Comparison of ENCODE assay signal across 9 cellular contexts in genomic region chr4:118889313-118889694, GRCh38. TPM values are rescaled to one million over a fixed set of nuclear protein-coding genes. Genes with fewer than 3 reads are reported as not detected.
A peak's percentile ranks its signal among the peaks of the same experiment; 100 is the strongest.
DNase-seq lines count a peak whose midpoint lies in the region; ATAC-seq, FAIRE-seq and TF ChIP-seq lines count a peak whose summit lies in the region.
"Had no signal": no experiment of that assay in that cellular context is flagged by ENCODE, and none has a peak within 500 bp of the region (broad histone marks: within the 10 kb centered on the region; RNA-seq: fewer than 3 reads in every experiment).

No MANE protein-coding gene starts in this region.

- H3K27ac Mint-ChIP-seq in activated CD4-positive, alpha-beta T cell treated with anti-CD3 and anti-CD28 coated beads for 36 hours, result no peak overlapping the region
- no peak overlapping the region for H3K27ac Mint-ChIP-seq in astrocyte (ENCODE audit: unreplicated experiment)

- no peak for DNase-seq in activated CD4-positive, alpha-beta T cell treated with anti-CD3 and anti-CD28 coated beads for 36 hours
- DNase-seq in activated CD4-positive, alpha-beta T cell treated with anti-CD3 and anti-CD28 coated beads, Interleukin-2, amount 50 U/mL, for 1 hour, result no peak
- DNase-seq in astrocyte (ENCODE audit: low read depth), result no peak
- DNase-seq in left lung, result no peak
- DNase-seq in thyroid gland, result no peak
- no peak for DNase-seq in HEK293T (ENCODE audit: extremely low spot score)
- no peak for DNase-seq in RWPE1 (ENCODE audit: low spot score)
- DNase-seq in HuH-7.5 (ENCODE audit: low spot score), result no peak

- POLR2A ChIA-PET in activated CD4-positive, alpha-beta T cell treated with anti-CD3 and anti-CD28 coated beads for 36 hours (lab: Charles Lee), result no interaction called here
- POLR2A ChIA-PET in HEK293T (lab: Yijun Ruan, JAX) (interaction anchor here (1.0 kb wide), 1 partner anchor 121 kb away, joined by 3 read pairs; no protein-coding TSS in a partner anchor), RWPE1 (lab: Yijun Ruan, JAX; ENCODE audit: low non-redundant PET) (no interaction called here)

- peaks cover 12% of the 10 kb centered on the region for H3K4me1 Mint-ChIP-seq in activated CD4-positive, alpha-beta T cell treated with anti-CD3 and anti-CD28 coated beads for 36 hours
- H3K4me1 Mint-ChIP-seq in astrocyte (ENCODE audit: low read depth, unreplicated experiment), result peaks cover 14% of the 10 kb centered on the region

- peak overlapping the region; percentile 63 for H3K9ac ChIP-seq in astrocyte (ENCODE audit: low read length)
- H3K9ac ChIP-seq: BLaER1 had no signal

- TF ChIP-seq POLR2A in thyroid gland (IDR thresholded peaks at IDR 0.05), result no peak

- H3K4me1 ChIP-seq in astrocyte (ENCODE audit: insufficient read depth, low read length) (peaks cover 10% of the 10 kb centered on the region), left lung (peaks cover 0 to 14% of the 10 kb centered on the region in 2 donors), thyroid gland (no peaks in the 10 kb centered on the region)
- H3K4me1 ChIP-seq: BLaER1 had no signal

- WGBS in thyroid gland, 2 donors, result 50 to 75% methylated on average over 4 of the region's 4 CpGs

- no peak for TF ChIP-seq CTCF in astrocyte (IDR thresholded peaks at IDR 0.05; ENCODE audit: insufficient read depth, low read depth, low read length)
- TF ChIP-seq CTCF in left lung (IDR thresholded peaks at IDR 0.05), result no peak
- no peak for TF ChIP-seq CTCF in thyroid gland (IDR thresholded peaks at IDR 0.05)
- TF ChIP-seq CTCF in RWPE1 (conservative IDR thresholded peaks at IDR 0.05; ENCODE audit: low read depth), result no peak

- no peak for FAIRE-seq in astrocyte (lab: Jason Lieb, UNC)

- H3K4me3 ChIP-seq in astrocyte (ENCODE audit: insufficient read depth, low read depth, low read length) (peak overlapping the region; percentile 62), left lung (peak overlapping the region; percentile 19 to 23), thyroid gland (replicated peaks in 1 of 3) (peak overlapping the region in 2 of 3 donors; percentile 0 to 25)
- H3K4me3 ChIP-seq: BLaER1 had no signal

- H3K36me3 ChIP-seq in astrocyte (ENCODE audit: insufficient read depth, low read length) (no peaks in the 10 kb centered on the region), left lung (no peaks in the 10 kb centered on the region), thyroid gland (no peaks in the 10 kb centered on the region)
- H3K36me3 ChIP-seq: BLaER1 had no signal

- peak overlapping the region; percentile 90 for H3K4me2 ChIP-seq in astrocyte (ENCODE audit: low read length)
- H3K4me2 ChIP-seq: BLaER1 had no signal

- no peaks in the 10 kb centered on the region for H3K9me3 Mint-ChIP-seq in activated CD4-positive, alpha-beta T cell treated with anti-CD3 and anti-CD28 coated beads for 36 hours (ENCODE audit: low read depth)
- no peaks in the 10 kb centered on the region for H3K9me3 Mint-ChIP-seq in astrocyte (ENCODE audit: unreplicated experiment)

- peaks cover 37% of the 10 kb centered on the region for H3K27me3 Mint-ChIP-seq in activated CD4-positive, alpha-beta T cell treated with anti-CD3 and anti-CD28 coated beads for 36 hours
- no peaks in the 10 kb centered on the region for H3K27me3 Mint-ChIP-seq in astrocyte (ENCODE audit: low read depth, unreplicated experiment)

- H2AFZ ChIP-seq in astrocyte (ENCODE audit: low read depth, low read length), result no peak overlapping the region

- ATAC-seq in activated CD4-positive, alpha-beta T cell treated with anti-CD3 and anti-CD28 coated beads for 36 hours, result no peak
- ATAC-seq in left lung, result no peak

- H4K20me1 ChIP-seq in astrocyte (ENCODE audit: insufficient read depth, low read length), result no peaks in the 10 kb centered on the region
- H4K20me1 ChIP-seq: BLaER1 had no signal

- H3K36me3 Mint-ChIP-seq in activated CD4-positive, alpha-beta T cell treated with anti-CD3 and anti-CD28 coated beads for 36 hours (ENCODE audit: low read depth), result no peaks in the 10 kb centered on the region
- H3K36me3 Mint-ChIP-seq in astrocyte (ENCODE audit: low read depth, unreplicated experiment), result no peaks in the 10 kb centered on the region

- no peaks in the 10 kb centered on the region for H3K27me3 ChIP-seq in astrocyte (ENCODE audit: insufficient read depth, low read length)
- H3K27me3 ChIP-seq in left lung, result peaks cover 0 to 25% of the 10 kb centered on the region in 2 donors
- H3K27me3 ChIP-seq in thyroid gland, result no peaks in the 10 kb centered on the region
- H3K27me3 ChIP-seq: BLaER1 had no signal

- no peak overlapping the region for H3K27ac ChIP-seq in astrocyte (ENCODE audit: low read depth, low read length)
- no peak overlapping the region for H3K27ac ChIP-seq in left lung
- H3K27ac ChIP-seq in thyroid gland, result peak overlapping the region in 1 of 3 donors; percentile 30
- no peak overlapping the region for H3K27ac ChIP-seq in RWPE1
- H3K27ac ChIP-seq: BLaER1 had no signal

- intact Hi-C loops in activated CD4-positive, alpha-beta T cell treated with anti-CD3 and anti-CD28 coated beads for 36 hours (cut with DNase I, micrococcal nuclease), result loop anchor here in 1 of 2 experiments (10.0 kb wide), 1 partner anchor 465 kb away; no protein-coding TSS in a partner anchor
- intact Hi-C loops in left lung (cut with DNase I), result no loop called here
- intact Hi-C loops in thyroid gland (cut with DNase I), result loop anchor here (10.0 kb wide), 1 partner anchor 115 kb away; no protein-coding TSS in a partner anchor

- no peaks in the 10 kb centered on the region for H3K79me2 ChIP-seq in astrocyte (ENCODE audit: insufficient read depth, low read length)

- CTCF ChIA-PET in activated CD4-positive, alpha-beta T cell treated with anti-CD3 and anti-CD28 coated beads for 36 hours (lab: Charles Lee), result interaction anchor here (0.6 to 1.6 kb wide), 5 partner anchors 21 to 122 kb away, joined by 3 to 6 read pairs (median 3); no protein-coding TSS in a partner anchor
- CTCF ChIA-PET in HEK293T (lab: Yijun Ruan, JAX) (interaction anchor here (1.0 kb wide), 1 partner anchor 79 kb away, joined by 3 read pairs; no protein-coding TSS in a partner anchor), RWPE1 (lab: Yijun Ruan, JAX) (interaction anchor here (0.6 to 1.4 kb wide), 6 partner anchors 12 to 1299 kb away, joined by 3 to 7 read pairs (median 4); no protein-coding TSS in a partner anchor)

- no peaks in the 10 kb centered on the region for H3K9me3 ChIP-seq in astrocyte (ENCODE audit: insufficient read depth, low read depth, low read length)
- H3K9me3 ChIP-seq in left lung, result no peaks in the 10 kb centered on the region
- no peaks in the 10 kb centered on the region for H3K9me3 ChIP-seq in thyroid gland
- H3K9me3 ChIP-seq: BLaER1 had no signal

- H3K4me3 Mint-ChIP-seq in activated CD4-positive, alpha-beta T cell treated with anti-CD3 and anti-CD28 coated beads for 36 hours, result peak overlapping the region; percentile 70
- H3K4me3 Mint-ChIP-seq in astrocyte (ENCODE audit: unreplicated experiment), result peak overlapping the region; percentile 76

TF ChIP-seq in HEK293T, 16 proteins besides CTCF, POLR2A, EP300 and RAD21:
- TF ChIP-seq, protein P1, sequence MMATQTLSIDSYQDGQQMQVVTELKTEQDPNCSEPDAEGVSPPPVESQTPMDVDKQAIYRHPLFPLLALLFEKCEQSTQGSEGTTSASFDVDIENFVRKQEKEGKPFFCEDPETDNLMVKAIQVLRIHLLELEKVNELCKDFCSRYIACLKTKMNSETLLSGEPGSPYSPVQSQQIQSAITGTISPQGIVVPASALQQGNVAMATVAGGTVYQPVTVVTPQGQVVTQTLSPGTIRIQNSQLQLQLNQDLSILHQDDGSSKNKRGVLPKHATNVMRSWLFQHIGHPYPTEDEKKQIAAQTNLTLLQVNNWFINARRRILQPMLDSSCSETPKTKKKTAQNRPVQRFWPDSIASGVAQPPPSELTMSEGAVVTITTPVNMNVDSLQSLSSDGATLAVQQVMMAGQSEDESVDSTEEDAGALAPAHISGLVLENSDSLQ (IDR thresholded peaks at IDR 0.05), result no peak
- no peak for TF ChIP-seq FOXK2 (IDR thresholded peaks at IDR 0.05)
- TF ChIP-seq SP1 (IDR thresholded peaks at IDR 0.05), result no peak
- TF ChIP-seq ARNT (IDR thresholded peaks at IDR 0.05), result no peak
- TF ChIP-seq BHLHE40 (IDR thresholded peaks at IDR 0.05; ENCODE audit: borderline replicate concordance), result no peak
- TF ChIP-seq FOXM1 (IDR thresholded peaks at IDR 0.05; ENCODE audit: borderline replicate concordance), result no peak
- no peak for TF ChIP-seq HDGF (IDR thresholded peaks at IDR 0.05; ENCODE audit: borderline replicate concordance)
- TF ChIP-seq L3MBTL2 (conservative IDR thresholded peaks at IDR 0.05), result no peak

RNA-seq across cellular contexts. Expression of gene SYNPO2, which starts 0.7 kb away (rescaled TPM):
- total RNA-seq in activated CD4-positive, alpha-beta T cell treated with anti-CD3 and anti-CD28 coated beads for 36 hours, result under 1 TPM; 0.16 to 0.28 TPM
- total RNA-seq in astrocyte (4.2 and 4.7 TPM in 2 replicates), left lung (10 to 100 TPM; 14.4 to 30.7 TPM), thyroid gland (10 to 100 TPM; 11.4 to 37.8 (median 23.8) TPM)

RNA-seq across cellular contexts. Expression of gene SEC24D, which starts 53.4 kb away (rescaled TPM):
- total RNA-seq in activated CD4-positive, alpha-beta T cell treated with anti-CD3 and anti-CD28 coated beads for 36 hours, result 10 to 100 TPM; 28.5 to 33.0 TPM
- total RNA-seq in astrocyte (187 and 188 TPM in 2 replicates), left lung (10 to 100 TPM; 97.0 to 99.4 TPM), thyroid gland (100 to 1,000 TPM in 1 of 4 donors, 10 to 100 TPM in 3; 56.3 to 120 (median 80.4) TPM)
